Comparison of ENCODE assay signal across 18 cellular contexts in the genomic region with DNA sequence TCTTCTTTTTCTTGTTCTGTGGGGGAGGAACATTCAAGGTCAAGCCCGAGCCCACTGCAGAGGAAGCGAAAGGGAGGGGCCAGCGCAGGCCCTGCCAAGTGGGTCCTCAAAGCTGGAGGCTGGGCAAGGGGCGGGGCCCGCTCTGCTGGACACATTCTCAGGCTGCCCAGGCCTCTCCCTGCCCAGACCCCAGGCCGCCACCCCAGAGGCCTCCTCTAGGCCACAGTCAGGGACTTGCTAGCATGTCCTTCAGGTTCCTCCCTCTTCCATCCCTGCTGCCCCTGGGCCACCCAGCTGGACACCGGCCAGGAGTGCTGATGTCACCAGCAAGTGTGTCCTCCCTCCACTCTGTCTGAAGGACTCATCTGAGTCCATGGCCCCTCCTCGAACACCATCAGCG. TPM values are rescaled to one million over a fixed set of nuclear protein-coding genes. Genes with fewer than 3 reads are reported as not detected.
DNase-seq lines count a peak whose midpoint lies in the region; ATAC-seq, FAIRE-seq and TF ChIP-seq lines count a peak whose summit lies in the region.
"Had no signal": no experiment of that assay in that cellular context is flagged by ENCODE, and none has a peak within 500 bp of the region (broad histone marks: within the 10 kb centered on the region; RNA-seq: fewer than 3 reads in every experiment).

No MANE protein-coding gene starts in this region.

- H4K20me1 ChIP-seq in neural progenitor cell (ENCODE audit: low read depth): no peaks in the 10 kb centered on the region

- H3K27ac Mint-ChIP-seq in neural progenitor cell: peak overlapping the region; percentile 8

- no peak overlapping the region for H3K4me3 Mint-ChIP-seq in neural progenitor cell

- peak; percentile 15 to 17; a peak in 2 of 6 replicates for ATAC-seq in A549
- ATAC-seq in right cardiac atrium: peak; percentile 46 to 66

- no peaks in the 10 kb centered on the region for H3K9me3 Mint-ChIP-seq in neural progenitor cell
- H3K9me3 Mint-ChIP-seq: CD8-positive, alpha-beta memory T cell had no signal

- no peaks in the 10 kb centered on the region for H3K79me2 ChIP-seq in neural progenitor cell (ENCODE audit: low read depth)

- FAIRE-seq in A549 (lab: Jason Lieb, UNC): no peak
- FAIRE-seq: H54, RCC 7860 had no signal

- H3K36me3 Mint-ChIP-seq in neural progenitor cell: peaks cover 6% of the 10 kb centered on the region
- H3K36me3 Mint-ChIP-seq: CD8-positive, alpha-beta memory T cell had no signal

- H3K27ac ChIP-seq in A549 (no peak overlapping the region), right cardiac atrium (ENCODE audit: low read length) (no peak overlapping the region), neural progenitor cell (no peak overlapping the region)

- no peaks in the 10 kb centered on the region for H3K9me3 ChIP-seq in A549
- no peaks in the 10 kb centered on the region for H3K9me3 ChIP-seq in right cardiac atrium (ENCODE audit: control insufficient read depth, low read length)
- H3K9me3 ChIP-seq in neural progenitor cell (ENCODE audit: low read depth): no peaks in the 10 kb centered on the region

- no peak for TF ChIP-seq CTCF in A549 (IDR thresholded peaks at IDR 0.05)
- no peak for TF ChIP-seq CTCF in neural progenitor cell (IDR thresholded peaks at IDR 0.05)

- H3K27me3 ChIP-seq in right cardiac atrium (ENCODE audit: control insufficient read depth, insufficient read depth): no peaks in the 10 kb centered on the region
- H3K27me3 ChIP-seq in neural progenitor cell: no peaks in the 10 kb centered on the region

- POLR2A ChIA-PET in A549 (lab: Yijun Ruan, JAX): no interaction called here

- no peaks in the 10 kb centered on the region for H3K27me3 Mint-ChIP-seq in neural progenitor cell (ENCODE audit: insufficient read depth, low read depth)
- H3K27me3 Mint-ChIP-seq: CD8-positive, alpha-beta memory T cell had no signal

- no peak for TF ChIP-seq POLR2A in A549 (IDR thresholded peaks at IDR 0.05; ENCODE audit: low read length)

- H3F3A ChIP-seq in neural progenitor cell (ENCODE audit: low read depth): no peaks in the 10 kb centered on the region

- H3K4me1 Mint-ChIP-seq in neural progenitor cell: peaks cover 7% of the 10 kb centered on the region
- H3K4me1 Mint-ChIP-seq: CD8-positive, alpha-beta memory T cell had no signal

- DNase-seq in A549 (ENCODE audit: low read depth in 1 of 2, low spot score in 1 of 2) (no peak), Daoy (ENCODE audit: low read depth) (peak; percentile 37), right cardiac atrium (peak; percentile 70 to 79 (median 76)), neural progenitor cell (ENCODE audit: low spot score) (no peak), posterior cingulate gyrus (no peak), globus pallidus (ENCODE audit: low spot score) (no peak), CD1c-positive myeloid dendritic cell (ENCODE audit: extremely low spot score) (no peak)
- DNase-seq: CD8-positive, alpha-beta memory T cell; EL; MM.1S; NCI-H1105; NCI-H1694 treated with DMSO at 0.1 percent for 48 hours; NCI-H446 treated with DMSO at 0.1 percent for 48 hours; NCI-H774; SIG-M5 had no signal

- H3K4me3 ChIP-seq in A549: no peak overlapping the region
- no peak overlapping the region for H3K4me3 ChIP-seq in right cardiac atrium (ENCODE audit: low read length)
- no peak overlapping the region for H3K4me3 ChIP-seq in neural progenitor cell

- TF ChIP-seq RAD21 in A549 (conservative IDR thresholded peaks at IDR 0.05 in 1 of 2, IDR thresholded peaks at IDR 0.05 in 1 of 2): no peak

- 79% methylated on average over 9 of the region's 9 CpGs for WGBS in A549 (ENCODE audit: missing lambda C conversion rate)
- 32% methylated on average over 9 of the region's 9 CpGs for WGBS in right cardiac atrium

- CTCF ChIA-PET in A549 (lab: Yijun Ruan, JAX): no interaction called here

- no peak overlapping the region for H2AFZ ChIP-seq in neural progenitor cell (replicated peaks)

- H3K9ac ChIP-seq in neural progenitor cell: no peak overlapping the region

- intact Hi-C loops in right cardiac atrium (cut with DNase I): no loop called here
- intact Hi-C loops in posterior cingulate gyrus (cut with DNase I): no loop called here

- H3K4me2 ChIP-seq in A549: no peak overlapping the region
- H3K4me2 ChIP-seq in neural progenitor cell: no peak overlapping the region

- H3K36me3 ChIP-seq in neural progenitor cell: no peaks in the 10 kb centered on the region

- no peak for TF ChIP-seq EP300 in A549 (IDR thresholded peaks at IDR 0.05)

- H3K4me1 ChIP-seq in A549: no peaks in the 10 kb centered on the region
- H3K4me1 ChIP-seq in right cardiac atrium (ENCODE audit: control insufficient read depth, insufficient read depth, low read length): no peaks in the 10 kb centered on the region
- H3K4me1 ChIP-seq in neural progenitor cell: no peaks in the 10 kb centered on the region

TF ChIP-seq in A549, 52 proteins besides CTCF, POLR2A, EP300 and RAD21:
- TF ChIP-seq SMC3 (IDR thresholded peaks at IDR 0.05): no peak
- TF ChIP-seq EHMT2 (IDR thresholded peaks at IDR 0.05; ENCODE audit: low read depth): no peak
- no peak for TF ChIP-seq JUN (IDR thresholded peaks at IDR 0.05)
- TF ChIP-seq, protein P1, sequence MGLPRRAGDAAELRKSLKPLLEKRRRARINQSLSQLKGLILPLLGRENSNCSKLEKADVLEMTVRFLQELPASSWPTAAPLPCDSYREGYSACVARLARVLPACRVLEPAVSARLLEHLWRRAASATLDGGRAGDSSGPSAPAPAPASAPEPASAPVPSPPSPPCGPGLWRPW (IDR thresholded peaks at IDR 0.05): no peak
- TF ChIP-seq BHLHE40 (IDR thresholded peaks at IDR 0.05; ENCODE audit: low read depth, low read length): no peak
- TF ChIP-seq, protein P2, sequence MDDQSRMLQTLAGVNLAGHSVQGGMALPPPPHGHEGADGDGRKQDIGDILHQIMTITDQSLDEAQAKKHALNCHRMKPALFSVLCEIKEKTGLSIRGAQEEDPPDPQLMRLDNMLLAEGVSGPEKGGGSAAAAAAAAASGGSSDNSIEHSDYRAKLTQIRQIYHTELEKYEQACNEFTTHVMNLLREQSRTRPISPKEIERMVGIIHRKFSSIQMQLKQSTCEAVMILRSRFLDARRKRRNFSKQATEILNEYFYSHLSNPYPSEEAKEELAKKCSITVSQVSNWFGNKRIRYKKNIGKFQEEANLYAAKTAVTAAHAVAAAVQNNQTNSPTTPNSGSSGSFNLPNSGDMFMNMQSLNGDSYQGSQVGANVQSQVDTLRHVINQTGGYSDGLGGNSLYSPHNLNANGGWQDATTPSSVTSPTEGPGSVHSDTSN (IDR thresholded peaks at IDR 0.05): no peak
- no peak for TF ChIP-seq MYC (IDR thresholded peaks at IDR 0.05; ENCODE audit: borderline replicate concordance, low read length)
- TF ChIP-seq FOSB (CRISPR knock-in tag; IDR thresholded peaks at IDR 0.05): no peak
- no peak for TF ChIP-seq JUNB (IDR thresholded peaks at IDR 0.05)
- TF ChIP-seq, protein P3, sequence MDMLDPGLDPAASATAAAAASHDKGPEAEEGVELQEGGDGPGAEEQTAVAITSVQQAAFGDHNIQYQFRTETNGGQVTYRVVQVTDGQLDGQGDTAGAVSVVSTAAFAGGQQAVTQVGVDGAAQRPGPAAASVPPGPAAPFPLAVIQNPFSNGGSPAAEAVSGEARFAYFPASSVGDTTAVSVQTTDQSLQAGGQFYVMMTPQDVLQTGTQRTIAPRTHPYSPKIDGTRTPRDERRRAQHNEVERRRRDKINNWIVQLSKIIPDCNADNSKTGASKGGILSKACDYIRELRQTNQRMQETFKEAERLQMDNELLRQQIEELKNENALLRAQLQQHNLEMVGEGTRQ (IDR thresholded peaks at IDR 0.05): no peak
- TF ChIP-seq NR3C1 (IDR thresholded peaks at IDR 0.05): no peak
- TF ChIP-seq, protein P4, sequence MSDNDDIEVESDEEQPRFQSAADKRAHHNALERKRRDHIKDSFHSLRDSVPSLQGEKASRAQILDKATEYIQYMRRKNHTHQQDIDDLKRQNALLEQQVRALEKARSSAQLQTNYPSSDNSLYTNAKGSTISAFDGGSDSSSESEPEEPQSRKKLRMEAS (IDR thresholded peaks at IDR 0.05): no peak
- TF ChIP-seq GATA3 (IDR thresholded peaks at IDR 0.05; ENCODE audit: borderline replicate concordance): no peak
- TF ChIP-seq RCOR1 (IDR thresholded peaks at IDR 0.05; ENCODE audit: low read depth, low read length): no peak
- TF ChIP-seq HOXB5 (CRISPR knock-in tag; IDR thresholded peaks at IDR 0.05): no peak

RNA-seq across cellular contexts. Expression of a gene that starts 44.1 kb away (rescaled TPM):
- polyA plus RNA-seq in A549 (2011; rRNA removed) (0.28 and 0.50 TPM in 2 replicates), A549 (2017; fragmentation: RNase III; extraction: RNeasy Plus Mini Kit Qiagen cat#74134 plus additional on column Dnase treatment) (0.26 to 0.35 TPM (median 0.28 TPM) in 3 replicates), right cardiac atrium (45.7 TPM)
- 0.33 and 0.45 TPM in 2 replicates for polyA plus RNA-seq in A549 (2012; cell fraction: cytosol; rRNA removed)
- polyA plus RNA-seq in A549 (2012; cell fraction: nucleus; rRNA removed): 1.4 and 1.5 TPM in 2 replicates
- polyA minus RNA-seq in A549 (2011; rRNA and poly(A)+ RNA removed): 1.2 and 1.9 TPM in 2 replicates
- total RNA-seq in Daoy (2014; rRNA removed; shearing (Covaris generic)): 15.0 and 16.2 TPM in 2 replicates
- total RNA-seq in right cardiac atrium (10 to 100 TPM; 45.3 to 83.0 (median 66.9) TPM), neural progenitor cell (ENCODE audit: low replicate concordance) (29.9 and 41.1 TPM in 2 replicates)
- polyA plus RNA-seq: AG04450; CD8-positive, alpha-beta memory T cell had no signal

Comparison
In these comparisons a context has a peak if more than half of its experiments do, and no peak if none do; other contexts are left out.
1. DNase-seq: peak in Daoy (single experiment) and right cardiac atrium (3 of 3); none in A549 (0 of 2), neural progenitor cell (single experiment), posterior cingulate gyrus (0 of 10), globus pallidus (single experiment) and CD1c-positive myeloid dendritic cell (single experiment).